16 cellular contexts compared by ENCODE assay signal in the genomic region with DNA sequence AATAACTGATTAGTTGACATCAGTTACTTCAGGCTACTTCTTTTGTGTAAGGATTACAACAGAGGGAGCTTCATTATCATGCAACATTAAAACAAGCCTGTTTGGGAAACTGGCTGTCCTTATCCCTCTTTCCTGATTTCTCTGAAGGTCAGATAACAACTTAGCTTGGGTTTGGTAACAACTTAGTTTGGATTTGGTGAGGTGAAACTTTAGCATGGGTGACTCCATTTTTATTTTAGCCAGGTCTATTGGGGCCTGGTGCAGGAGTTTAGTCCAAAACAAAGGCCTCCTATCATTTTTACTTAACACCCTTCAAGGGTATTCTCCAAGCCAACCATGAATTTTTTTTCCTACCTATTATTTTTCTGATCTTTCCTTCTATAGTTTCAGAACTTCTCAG. TPM values are rescaled to one million over a fixed set of nuclear protein-coding genes. Genes with fewer than 3 reads are reported as not detected.
DNase-seq lines count a peak whose midpoint lies in the region; ATAC-seq lines count a peak whose summit lies in the region.
"Had no signal": no experiment of that assay in that cellular context is flagged by ENCODE, and none has a peak within 500 bp of the region (broad histone marks: within the 10 kb centered on the region; RNA-seq: fewer than 3 reads in every experiment).

No MANE protein-coding gene starts in this region.

- peaks cover 12% of the 10 kb centered on the region for H3K36me3 Mint-ChIP-seq in stimulated activated naive CD8-positive, alpha-beta T cell treated with anti-CD3 and anti-CD28 coated beads, Interleukin-15, Interleukin-2, amounts not matched to agents 100 ng/mL and 50 ng/mL, for 24 hours (ENCODE audit: low read depth)
- peaks cover 14% of the 10 kb centered on the region for H3K36me3 Mint-ChIP-seq in activated CD4-positive, alpha-beta memory T cell treated with anti-CD3 and anti-CD28 coated beads, Interleukin-2, amount 10 ng/mL, durations not matched to agents 7 days and 5 days (ENCODE audit: low read depth)
- peaks cover 11% of the 10 kb centered on the region for H3K36me3 Mint-ChIP-seq in memory B cell

- peak overlapping the region; percentile 75 for H3K27ac Mint-ChIP-seq in stimulated activated naive CD8-positive, alpha-beta T cell treated with anti-CD3 and anti-CD28 coated beads, Interleukin-15, Interleukin-2, amounts not matched to agents 100 ng/mL and 50 ng/mL, for 24 hours
- no peak overlapping the region for H3K27ac Mint-ChIP-seq in activated CD4-positive, alpha-beta memory T cell treated with anti-CD3 and anti-CD28 coated beads, Interleukin-2, amount 10 ng/mL, durations not matched to agents 7 days and 5 days
- no peak overlapping the region for H3K27ac Mint-ChIP-seq in memory B cell

- H3K9me3 Mint-ChIP-seq in stimulated activated naive CD8-positive, alpha-beta T cell treated with anti-CD3 and anti-CD28 coated beads, Interleukin-15, Interleukin-2, amounts not matched to agents 100 ng/mL and 50 ng/mL, for 24 hours, result no peaks in the 10 kb centered on the region
- H3K9me3 Mint-ChIP-seq in activated CD4-positive, alpha-beta memory T cell treated with anti-CD3 and anti-CD28 coated beads, Interleukin-2, amount 10 ng/mL, durations not matched to agents 7 days and 5 days, result no peaks in the 10 kb centered on the region
- no peaks in the 10 kb centered on the region for H3K9me3 Mint-ChIP-seq in memory B cell

- CTCF ChIA-PET in activated CD4-positive, alpha-beta memory T cell treated with anti-CD3 and anti-CD28 coated beads, Interleukin-2, amount 10 ng/mL, durations not matched to agents 7 days and 5 days (lab: Charles Lee), result interaction anchor here (0.9 kb wide), 1 partner anchor 33 kb away, joined by 3 read pairs; no protein-coding TSS in a partner anchor

- peaks cover 34% of the 10 kb centered on the region for H3K4me1 Mint-ChIP-seq in stimulated activated naive CD8-positive, alpha-beta T cell treated with anti-CD3 and anti-CD28 coated beads, Interleukin-15, Interleukin-2, amounts not matched to agents 100 ng/mL and 50 ng/mL, for 24 hours (ENCODE audit: low read depth)
- H3K4me1 Mint-ChIP-seq in activated CD4-positive, alpha-beta memory T cell treated with anti-CD3 and anti-CD28 coated beads, Interleukin-2, amount 10 ng/mL, durations not matched to agents 7 days and 5 days, result peaks cover 39% of the 10 kb centered on the region
- H3K4me1 Mint-ChIP-seq in memory B cell, result peaks cover 27% of the 10 kb centered on the region

- DNase-seq in stimulated activated naive CD8-positive, alpha-beta T cell treated with anti-CD3 and anti-CD28 coated beads, Interleukin-15, Interleukin-2, amounts not matched to agents 100 U/mL and 50 U/mL, for 24 hours, result no peak
- DNase-seq in activated CD4-positive, alpha-beta memory T cell treated with anti-CD3 and anti-CD28 coated beads, Interleukin-2, amount 10 ng/mL, durations not matched to agents 7 days and 5 days, result no peak
- no peak for DNase-seq in memory B cell (ENCODE audit: low spot score in 2 of 2)
- no peak for DNase-seq in H4 (ENCODE audit: low spot score)
- no peak for DNase-seq in MV-4-11 (lab: John Stamatoyannopoulos, UW)
- DNase-seq in SKM-1 (lab: John Stamatoyannopoulos, UW; ENCODE audit: unreplicated experiment), result no peak
- DNase-seq in NCI-H524 (lab: John Stamatoyannopoulos, UW), result no peak
- DNase-seq: activated CD8-positive, alpha-beta memory T cell treated with anti-CD3 and anti-CD28 coated beads for 24 hours; amniotic stem cell; BE2C; GF-D8; NCI-H2081 treated with DMSO at 0.1 percent for 48 hours; NK-92 treated with Interleukin-12 subunit alpha and Interleukin-12 subunit beta, amount 100 ng/mL, for 24 hours; stimulated activated CD4-positive, alpha-beta T cell treated with anti-CD3 and anti-CD28 coated beads, Interleukin-4, amount 100 ng/mL, for 4 hours; stomach had no signal

- ATAC-seq in stimulated activated naive CD8-positive, alpha-beta T cell treated with anti-CD3 and anti-CD28 coated beads, Interleukin-15, Interleukin-2, amounts not matched to agents 100 U/mL and 50 U/mL, for 24 hours, result no peak
- ATAC-seq in memory B cell (ENCODE audit: low read depth), result no peak

- H3K4me3 Mint-ChIP-seq in stimulated activated naive CD8-positive, alpha-beta T cell treated with anti-CD3 and anti-CD28 coated beads, Interleukin-15, Interleukin-2, amounts not matched to agents 100 ng/mL and 50 ng/mL, for 24 hours, result peak overlapping the region; percentile 90
- peak overlapping the region; percentile 92 for H3K4me3 Mint-ChIP-seq in activated CD4-positive, alpha-beta memory T cell treated with anti-CD3 and anti-CD28 coated beads, Interleukin-2, amount 10 ng/mL, durations not matched to agents 7 days and 5 days
- peak overlapping the region; percentile 100 for H3K4me3 Mint-ChIP-seq in memory B cell

- H3K27me3 Mint-ChIP-seq in stimulated activated naive CD8-positive, alpha-beta T cell treated with anti-CD3 and anti-CD28 coated beads, Interleukin-15, Interleukin-2, amounts not matched to agents 100 ng/mL and 50 ng/mL, for 24 hours, result no peaks in the 10 kb centered on the region
- no peaks in the 10 kb centered on the region for H3K27me3 Mint-ChIP-seq in activated CD4-positive, alpha-beta memory T cell treated with anti-CD3 and anti-CD28 coated beads, Interleukin-2, amount 10 ng/mL, durations not matched to agents 7 days and 5 days
- no peaks in the 10 kb centered on the region for H3K27me3 Mint-ChIP-seq in memory B cell

- POLR2A ChIA-PET in activated CD4-positive, alpha-beta memory T cell treated with anti-CD3 and anti-CD28 coated beads, Interleukin-2, amount 10 ng/mL, durations not matched to agents 7 days and 5 days (lab: Charles Lee), result interaction anchor here (0.7 to 3.3 kb wide), 3 partner anchors 31 to 431 kb away, joined by 3 to 65 read pairs (median 6); a partner anchor contains a TSS

RNA-seq across cellular contexts. Expression of a gene that starts 1.1 kb away (rescaled TPM):
- total RNA-seq in activated CD4-positive, alpha-beta memory T cell treated with anti-CD3 and anti-CD28 coated beads, Interleukin-2, amount 10 ng/mL, durations not matched to agents 7 days and 5 days, result 10 to 100 TPM; 17.8 to 18.4 TPM
- 5.3 and 5.7 TPM in 2 replicates for total RNA-seq in H4 (2014; rRNA removed; shearing (Covaris generic))

RNA-seq across cellular contexts. Expression of a gene that starts 30.4 kb away (rescaled TPM):
- 10 to 100 TPM; 86.9 TPM for total RNA-seq in activated CD4-positive, alpha-beta memory T cell treated with anti-CD3 and anti-CD28 coated beads, Interleukin-2, amount 10 ng/mL, durations not matched to agents 7 days and 5 days
- total RNA-seq in H4 (2014; rRNA removed; shearing (Covaris generic)), result 22.5 and 23.4 TPM in 2 replicates
